1 cellular context compared by ENCODE assay signal in genomic region chr2:179272406-179273192, GRCh38.
TF ChIP-seq lines count a peak whose summit lies in the region.

No MANE protein-coding gene starts in this region.

TF ChIP-seq in HepG2, 621 proteins besides CTCF, POLR2A, EP300 and RAD21 (continued from another document and continues in another):
- TF ChIP-seq SNAPC4 (CRISPR knock-in tag; IDR thresholded peaks at IDR 0.05) (no peak), ARID5B (CRISPR knock-in tag; IDR thresholded peaks at IDR 0.05) (peak; percentile 97), POLR2G (IDR thresholded peaks at IDR 0.05; ENCODE audit: low read depth, low read length) (peak; percentile 60), NCOA1 (CRISPR knock-in tag; IDR thresholded peaks at IDR 0.05) (no peak), PHF5A (CRISPR knock-in tag; IDR thresholded peaks at IDR 0.05; ENCODE audit: low read depth, unreplicated experiment) (peak; percentile 79), IRX3 (CRISPR knock-in tag; IDR thresholded peaks at IDR 0.05; ENCODE audit: borderline replicate concordance, low read depth) (no peak), ELF3 (CRISPR knock-in tag; IDR thresholded peaks at IDR 0.05) (peak; percentile 93), POGZ (CRISPR knock-in tag; IDR thresholded peaks at IDR 0.05) (peak; percentile 79; the same call in 1 of the 2 replicates), XRCC5 (optimal IDR thresholded peaks at IDR 0.05; ENCODE audit: low read length) (peak; percentile 31), ZNF274 (CRISPR knock-in tag; IDR thresholded peaks at IDR 0.05) (no peak), ZNF777 (CRISPR knock-in tag; IDR thresholded peaks at IDR 0.05) (no peak), TBX3 (IDR thresholded peaks at IDR 0.05; ENCODE audit: borderline replicate concordance) (peak; percentile 74; the same call in 1 of the 2 replicates), ZNF12 (CRISPR knock-in tag; IDR thresholded peaks at IDR 0.05) (peak; percentile 27; the same call in 1 of the 2 replicates), ETV5 (CRISPR knock-in tag; IDR thresholded peaks at IDR 0.05; ENCODE audit: borderline replicate concordance) (no peak; the same call in 1 of the 2 replicates), ZNF33A (CRISPR knock-in tag; IDR thresholded peaks at IDR 0.05; ENCODE audit: borderline replicate concordance) (no peak), HOXD1 (CRISPR knock-in tag; IDR thresholded peaks at IDR 0.05) (no peak), FLYWCH1 (CRISPR knock-in tag; IDR thresholded peaks at IDR 0.05) (no peak), TFAP4 (IDR thresholded peaks at IDR 0.05; ENCODE audit: borderline replicate concordance, low read depth) (peak; percentile 45; the same call in 1 of the 2 replicates), ZNF704 (CRISPR knock-in tag; IDR thresholded peaks at IDR 0.05; ENCODE audit: borderline replicate concordance) (no peak), FOXP4 (CRISPR knock-in tag; IDR thresholded peaks at IDR 0.05) (peak; percentile 94), SOX6 (IDR thresholded peaks at IDR 0.05) (no peak), SOX6 (CRISPR knock-in tag; IDR thresholded peaks at IDR 0.05) (peak; percentile 88), ATF5 (CRISPR knock-in tag; IDR thresholded peaks at IDR 0.05; ENCODE audit: low read depth) (no peak), GMEB1 (CRISPR knock-in tag; IDR thresholded peaks at IDR 0.05; ENCODE audit: borderline replicate concordance) (no peak), ZSCAN12 (CRISPR knock-in tag; IDR thresholded peaks at IDR 0.05) (no peak), ZNF737 (CRISPR knock-in tag; IDR thresholded peaks at IDR 0.05; ENCODE audit: borderline replicate concordance) (no peak), HINFP (CRISPR knock-in tag; IDR thresholded peaks at IDR 0.05; ENCODE audit: low read depth) (no peak), TSC22D2 (CRISPR knock-in tag; IDR thresholded peaks at IDR 0.05; ENCODE audit: borderline replicate concordance) (peak; percentile 36; the same call in 1 of the 2 replicates), MLX (CRISPR knock-in tag; IDR thresholded peaks at IDR 0.05) (0 out of 2 replicates have a peak, but pooled peaks have one; percentile 33), SNRNP70 (IDR thresholded peaks at IDR 0.05; ENCODE audit: low read depth, low read length) (no peak), GFI1 (CRISPR knock-in tag; IDR thresholded peaks at IDR 0.05; ENCODE audit: borderline replicate concordance) (peak; percentile 79), PLRG1 (conservative IDR thresholded peaks at IDR 0.05) (no peak), ZNF343 (CRISPR knock-in tag; IDR thresholded peaks at IDR 0.05) (no peak), ZNF781 (CRISPR knock-in tag; IDR thresholded peaks at IDR 0.05; ENCODE audit: borderline replicate concordance, not compliant biosample characterization) (peak; percentile 63), LCORL (IDR thresholded peaks at IDR 0.05) (peak; percentile 22; the same call in 1 of the 2 replicates), LCORL (CRISPR knock-in tag; IDR thresholded peaks at IDR 0.05) (peak; percentile 69; the same call in 1 of the 2 replicates), ZNF451 (CRISPR knock-in tag; IDR thresholded peaks at IDR 0.05) (no peak), NR3C1 (CRISPR knock-in tag; IDR thresholded peaks at IDR 0.05) (no peak), ZNF761 (CRISPR knock-in tag; conservative IDR thresholded peaks at IDR 0.05) (0 out of 2 replicates have a peak, but pooled peaks have one; percentile 41), CHCHD3 (CRISPR knock-in tag; IDR thresholded peaks at IDR 0.05) (no peak), THYN1 (CRISPR knock-in tag; IDR thresholded peaks at IDR 0.05; ENCODE audit: borderline replicate concordance, low read depth) (no peak), HCFC1 (IDR thresholded peaks at IDR 0.05; ENCODE audit: low read depth, low read length) (no peak), ARNT (IDR thresholded peaks at IDR 0.05) (no peak), KLF9 (CRISPR knock-in tag; IDR thresholded peaks at IDR 0.05; ENCODE audit: low read depth) (no peak), PHF8 (CRISPR knock-in tag; IDR thresholded peaks at IDR 0.05) (0 out of 2 replicates have a peak, but pooled peaks have one; percentile 27), ARID3A (IDR thresholded peaks at IDR 0.05; ENCODE audit: low read depth, low read length) (peak; percentile 91), ZNF34 (CRISPR knock-in tag; IDR thresholded peaks at IDR 0.05; ENCODE audit: borderline replicate concordance) (no peak)
